ENCODE assay signal across 8 cellular contexts in the genomic region with DNA sequence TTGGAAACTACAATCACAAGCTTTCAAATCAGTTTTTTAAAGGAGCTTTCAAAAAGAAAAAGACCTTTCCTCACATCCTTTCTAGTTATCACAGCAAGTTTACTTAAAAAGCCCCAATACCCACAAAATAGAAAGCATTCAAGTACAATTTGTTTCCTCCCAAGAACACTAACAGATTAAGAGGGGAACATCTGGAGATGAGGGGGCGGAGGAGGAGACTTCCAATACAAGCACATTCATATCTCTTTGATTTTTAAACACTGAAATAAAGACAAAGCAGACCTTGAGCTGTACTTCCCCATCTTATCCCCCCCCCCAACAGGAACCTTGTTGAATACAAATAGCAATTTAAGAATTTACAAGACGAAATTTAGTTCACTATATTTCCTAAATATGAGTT. TPM values are rescaled to one million over a fixed set of nuclear protein-coding genes. Genes with fewer than 3 reads are reported as not detected.
DNase-seq lines count a peak whose midpoint lies in the region; FAIRE-seq and TF ChIP-seq lines count a peak whose summit lies in the region.

No MANE protein-coding gene starts in this region.

- peak overlapping the region; percentile 99 for H3K4me3 Mint-ChIP-seq in Caco-2 (ENCODE audit: unreplicated experiment)

- H3K9ac ChIP-seq in NT2/D1 (ENCODE audit: insufficient read length, low read depth) (peak overlapping the region; percentile 97), endocrine pancreas (ENCODE audit: control insufficient read depth, insufficient read depth, low read length) (peak overlapping the region; percentile 44)

- TF ChIP-seq CTCF in Caco-2 (IDR thresholded peaks at IDR 0.05; ENCODE audit: insufficient read depth in 1 of 2, low read depth in 1 of 2, low read length in 1 of 2, severe bottlenecking in 1 of 2, unreplicated experiment in 1 of 2) (no peak), ovary (IDR thresholded peaks at IDR 0.05) (no peak), D721Med (IDR thresholded peaks at IDR 0.05; ENCODE audit: insufficient read depth, missing control alignments) (no peak)

- H3K36me3 ChIP-seq in Caco-2 (ENCODE audit: control insufficient read depth, insufficient read depth, low read length) (peaks cover 3% of the 10 kb centered on the region; the same call in 1 of the 2 replicates), NT2/D1 (ENCODE audit: insufficient read depth, insufficient read length, low read length) (peaks cover 31% of the 10 kb centered on the region), endocrine pancreas (ENCODE audit: control insufficient read depth, insufficient read depth, low read length) (peaks cover 2% of the 10 kb centered on the region), ovary (no peaks in the 10 kb centered on the region)

- H3K4me1 ChIP-seq in Caco-2: peaks cover 21% of the 10 kb centered on the region
- peaks cover 6% of the 10 kb centered on the region for H3K4me1 ChIP-seq in NT2/D1 (ENCODE audit: insufficient read depth, insufficient read length)
- H3K4me1 ChIP-seq in endocrine pancreas (ENCODE audit: control insufficient read depth, insufficient read depth, low read length): peaks cover 8% of the 10 kb centered on the region
- H3K4me1 ChIP-seq in ovary (ENCODE audit: insufficient read depth): peaks cover 18% of the 10 kb centered on the region

- no peak for FAIRE-seq in D721Med (lab: Jason Lieb, UNC)

- no peaks in the 10 kb centered on the region for H3K27me3 Mint-ChIP-seq in Caco-2 (ENCODE audit: insufficient read depth, unreplicated experiment)

- BruUV-seq in Caco-2 (replicated peaks; lab: Mats Ljungman, UMichigan): no TSS peak

- peaks cover 18% of the 10 kb centered on the region for H3K4me1 Mint-ChIP-seq in Caco-2 (ENCODE audit: low read depth, unreplicated experiment)

- DNase-seq in Caco-2 (no peak), NT2/D1 (ENCODE audit: low read depth, low spot score) (no peak), ovary (peak in 1 of 5 donors; percentile 18), D721Med (ENCODE audit: insufficient read length, low spot score) (no peak), NCI-H1436 (lab: John Stamatoyannopoulos, UW) (no peak), T-helper 9 cell (no peak), NCI-H187 treated with DMSO at 0.1 percent for 48 hours (lab: John Stamatoyannopoulos, UW) (no peak)

- intact Hi-C loops in Caco-2 (cut with micrococcal nuclease; ENCODE audit: unreplicated experiment) (no loop called here), ovary (cut with DNase I) (no loop called here)

- peak overlapping the region in 1 of 2 donors; percentile 93 for H3K27ac ChIP-seq in ovary

- peaks cover 74% of the 10 kb centered on the region for H3K36me3 Mint-ChIP-seq in Caco-2 (ENCODE audit: insufficient read depth, unreplicated experiment)

- CTCF ChIA-PET in Caco-2 (lab: Charles Lee): no interaction called here

- no peak for TF ChIP-seq POLR2A in ovary (IDR thresholded peaks at IDR 0.05)

- peak overlapping the region; percentile 72 for H3K27ac Mint-ChIP-seq in Caco-2 (ENCODE audit: unreplicated experiment)

- H3K9me3 Mint-ChIP-seq in Caco-2 (ENCODE audit: unreplicated experiment): no peaks in the 10 kb centered on the region

- POLR2A ChIA-PET in Caco-2 (lab: Charles Lee): no interaction called here

- H3K4me3 ChIP-seq in Caco-2 (ENCODE audit: low read depth, low read length) (no peak overlapping the region; the same call in 1 of the 2 replicates), NT2/D1 (ENCODE audit: insufficient read length, low read depth) (peak overlapping the region; percentile 83), endocrine pancreas (ENCODE audit: control insufficient read depth, insufficient read depth, low read length) (peak overlapping the region; percentile 90), ovary (peak overlapping the region; percentile 69)

- WGBS in ovary, 3 donors: 1 to 2% (median 1%) methylated on average over 2 of the region's 2 CpGs

- no peaks in the 10 kb centered on the region for H3K9me3 ChIP-seq in Caco-2
- H3K9me3 ChIP-seq in NT2/D1 (ENCODE audit: insufficient read depth, low read length): no peaks in the 10 kb centered on the region
- H3K9me3 ChIP-seq in endocrine pancreas (ENCODE audit: control insufficient read depth, low read length): no peaks in the 10 kb centered on the region
- H3K9me3 ChIP-seq in ovary: no peaks in the 10 kb centered on the region

- TF ChIP-seq EP300 in ovary (IDR thresholded peaks at IDR 0.05): no peak

- H3K27me3 ChIP-seq in Caco-2 (replicated peaks; ENCODE audit: control insufficient read depth, insufficient read depth, low read length): no peaks in the 10 kb centered on the region
- no peaks in the 10 kb centered on the region for H3K27me3 ChIP-seq in NT2/D1 (ENCODE audit: insufficient read depth, insufficient read length)
- no peaks in the 10 kb centered on the region for H3K27me3 ChIP-seq in endocrine pancreas (ENCODE audit: control insufficient read depth, insufficient read depth, low read length)
- no peaks in the 10 kb centered on the region for H3K27me3 ChIP-seq in ovary

RNA-seq across cellular contexts. Expression of a gene that starts 2.0 kb away (rescaled TPM):
- total RNA-seq in Caco-2 (2022) (915 and 956 TPM in 2 replicates), ovary (100 to 1,000 TPM; 384 to 524 (median 452) TPM)
- polyA plus RNA-seq in ovary: 100 to 1,000 TPM; 288 to 589 TPM

RNA-seq across cellular contexts. Expression of a gene that starts 58.0 kb away (rescaled TPM):
- total RNA-seq in Caco-2 (2022) (70.0 and 72.3 TPM in 2 replicates), ovary (10 to 100 TPM; 40.0 to 60.6 (median 48.8) TPM)
- polyA plus RNA-seq in ovary: 10 to 100 TPM; 31.7 to 41.4 TPM
